Comparison of ENCODE assay signal across 14 cellular contexts in the genomic region with DNA sequence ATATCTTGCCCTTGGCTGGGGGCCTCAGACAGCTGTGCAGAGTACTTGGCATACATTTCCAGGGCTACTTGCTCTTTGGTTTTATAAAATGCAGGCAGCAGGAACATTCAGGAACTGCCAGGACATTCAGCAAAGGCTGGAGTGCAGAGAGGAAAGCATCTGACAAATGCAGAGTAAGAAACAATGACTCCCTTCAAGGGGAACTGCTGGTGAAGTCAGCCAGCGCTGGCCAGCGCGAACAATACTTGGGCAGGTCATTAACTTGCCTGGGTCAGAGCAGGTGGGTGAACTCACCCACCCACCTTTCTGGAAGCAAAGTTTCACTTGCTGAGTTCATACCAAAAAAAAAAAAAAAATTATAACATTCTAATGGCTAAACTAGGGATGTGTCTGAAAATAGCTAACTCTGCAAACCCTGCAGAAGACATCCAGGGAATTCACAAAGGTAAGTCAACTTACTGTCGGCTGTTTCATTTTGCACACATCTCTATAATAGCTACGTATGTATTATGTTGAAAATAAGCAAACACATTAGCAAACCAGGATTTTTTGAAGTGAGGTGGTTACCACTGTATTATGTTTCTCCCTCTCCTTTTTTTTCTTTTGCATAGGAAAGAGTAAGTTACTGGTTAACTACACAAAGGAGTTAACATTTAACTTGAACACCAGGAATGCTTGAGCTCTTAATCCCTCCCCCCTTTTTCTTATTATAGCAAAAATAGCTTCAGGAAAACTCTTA.
DNase-seq lines count a peak whose midpoint lies in the region; ATAC-seq, FAIRE-seq and TF ChIP-seq lines count a peak whose summit lies in the region.
"Had no signal": no experiment of that assay in that cellular context is flagged by ENCODE, and none has a peak within 500 bp of the region (broad histone marks: within the 10 kb centered on the region; RNA-seq: fewer than 3 reads in every experiment).

No MANE protein-coding gene starts in this region.

- H3K4me1 ChIP-seq in A549 (peaks cover 82% of the 10 kb centered on the region), PC-3 (ENCODE audit: insufficient read depth, low read length) (peaks cover 23% of the 10 kb centered on the region)

- peaks cover 5% of the 10 kb centered on the region for H3F3A ChIP-seq in PC-3 (ENCODE audit: low read length, unreplicated experiment)

- ATAC-seq in A549 (peak; percentile 62 to 71), PC-3 (no peak), HG03442 (IDR thresholded peaks at IDR 0.05; ENCODE audit: unreplicated experiment) (no peak)
- ATAC-seq: gastroesophageal sphincter had no signal

- CTCF ChIA-PET in A549 (lab: Yijun Ruan, JAX) (interaction anchor here (0.9 to 2.2 kb wide), 8 partner anchors 8 to 415 kb away, joined by 3 to 9 read pairs (median 5); no protein-coding TSS in a partner anchor), PC-3 (lab: Charles Lee) (no interaction called here)

- peak; percentile 98 for FAIRE-seq in A549 (lab: Jason Lieb, UNC)

- TF ChIP-seq EP300 in A549 (IDR thresholded peaks at IDR 0.05) = peak; percentile 51 to 61; a peak in 2 of 5 replicates

- no peak for TF ChIP-seq POLR2A in A549 (IDR thresholded peaks at IDR 0.05; ENCODE audit: low read length)

- 0 out of 5 replicates have a peak, but pooled peaks of 1 of the 2 experiments have one; percentile 21 for TF ChIP-seq RAD21 in A549 (conservative IDR thresholded peaks at IDR 0.05 in 1 of 2, IDR thresholded peaks at IDR 0.05 in 1 of 2)

- H3K4me2 ChIP-seq in A549 (peak overlapping the region; percentile 91), PC-3 (ENCODE audit: low read length) (no peak overlapping the region)
- H3K4me2 ChIP-seq: PC-9, smooth muscle cell had no signal

- H3K9ac ChIP-seq in PC-3 (ENCODE audit: low read length) = no peak overlapping the region

- H3K27ac ChIP-seq in A549 = peak overlapping the region; percentile 80 to 94
- H3K27ac ChIP-seq in PC-3 (ENCODE audit: low read length) = no peak overlapping the region
- H3K27ac ChIP-seq: PC-9 had no signal

- no peaks in the 10 kb centered on the region for H3K9me3 ChIP-seq in A549
- no peaks in the 10 kb centered on the region for H3K9me3 ChIP-seq in PC-3 (ENCODE audit: low read length)
- H3K9me3 ChIP-seq: gastroesophageal sphincter had no signal

- H2AFZ ChIP-seq in PC-3 (ENCODE audit: low read length) = no peak overlapping the region
- H2AFZ ChIP-seq: PC-9 had no signal

- 0 out of 2 replicates have a peak, but pooled peaks cover 3% of the 10 kb centered on the region for H3K79me2 ChIP-seq in PC-3 (ENCODE audit: low read length)

- 1% methylated on average over 5 of the region's 5 CpGs for WGBS in A549 (ENCODE audit: missing lambda C conversion rate)

- TF ChIP-seq CTCF in A549 (IDR thresholded peaks at IDR 0.05) (no peak), PC-3 (conservative IDR thresholded peaks at IDR 0.05; ENCODE audit: low read depth, low read length) (no peak)

- H4K20me1 ChIP-seq in PC-3 (ENCODE audit: low read length) = no peaks in the 10 kb centered on the region

- H3K36me3 ChIP-seq in PC-3 (ENCODE audit: low read depth, low read length) = no peaks in the 10 kb centered on the region
- H3K36me3 ChIP-seq: gastroesophageal sphincter had no signal

- no peaks in the 10 kb centered on the region for H3K9me2 ChIP-seq in PC-3 (replicated peaks; ENCODE audit: low read length)

- H3K4me3 ChIP-seq in A549 (peak overlapping the region; percentile 18; the same call in 1 of the 3 replicates), PC-3 (ENCODE audit: low read length) (no peak overlapping the region)
- H3K4me3 ChIP-seq: gastroesophageal sphincter, PC-9, smooth muscle cell had no signal

- intact Hi-C loops in PC-3 (cut with micrococcal nuclease) = no loop called here

- no TSS peak for BruUV-seq in PC-3 (replicated peaks; lab: Mats Ljungman, UMichigan)

- POLR2A ChIA-PET in A549 (lab: Yijun Ruan, JAX) (interaction anchor here (0.7 to 1.3 kb wide), 4 partner anchors 9 to 125 kb away, joined by 3 to 6 read pairs (median 3); no protein-coding TSS in a partner anchor), PC-3 (lab: Charles Lee; ENCODE audit: unreplicated experiment) (interaction anchor here (0.6 kb wide), 1 partner anchor 74 kb away, joined by 3 read pairs; no protein-coding TSS in a partner anchor)

- DNase-seq in A549 (ENCODE audit: low read depth in 1 of 2, low spot score in 1 of 2) = peak; percentile 38 to 79
- DNase-seq in HK-2 (ENCODE audit: unreplicated experiment) = peak; percentile 33
- peak; percentile 50 for DNase-seq in globus pallidus (ENCODE audit: low spot score)
- peak; percentile 42 for DNase-seq in mucosa of gallbladder (ENCODE audit: low spot score)
- no peak for DNase-seq in PC-3
- no peak for DNase-seq in NOMO-1 treated with dmso at 0.1 percent for 144 hours (lab: John Stamatoyannopoulos, UW; ENCODE audit: unreplicated experiment)
- no peak for DNase-seq in EL
- DNase-seq: activated naive CD4-positive, alpha-beta T cell treated with anti-CD3 and anti-CD28 coated beads, Interleukin-2, amount 10 ng/mL, durations not matched to agents 7 days and 5 days; NCI-H1105; NCI-H446 treated with DMSO at 0.1 percent for 48 hours; PC-9 had no signal

- H3K27me3 ChIP-seq in PC-3 (ENCODE audit: low read length) = no peaks in the 10 kb centered on the region
- H3K27me3 ChIP-seq: gastroesophageal sphincter had no signal

TF ChIP-seq in A549, 52 proteins besides CTCF, POLR2A, EP300 and RAD21:
- TF ChIP-seq HOXB5 (CRISPR knock-in tag; IDR thresholded peaks at IDR 0.05) (no peak), GATA3 (IDR thresholded peaks at IDR 0.05; ENCODE audit: borderline replicate concordance) (peak; percentile 66; the same call in 1 of the 2 replicates), MAFK (IDR thresholded peaks at IDR 0.05; ENCODE audit: partially characterized antibody) (peak; percentile 53), JUNB (IDR thresholded peaks at IDR 0.05) (0 out of 2 replicates have a peak, but pooled peaks have one; percentile 26), HOXA7 (CRISPR knock-in tag; IDR thresholded peaks at IDR 0.05) (no peak), CEBPB (IDR thresholded peaks at IDR 0.05) (no peak; a peak in 2 of 4 replicates), JUN (IDR thresholded peaks at IDR 0.05) (peak; percentile 48 to 84; a peak in 3 of 5 replicates), ZC3H11A (IDR thresholded peaks at IDR 0.05) (no peak)
- TF ChIP-seq, protein P1, sequence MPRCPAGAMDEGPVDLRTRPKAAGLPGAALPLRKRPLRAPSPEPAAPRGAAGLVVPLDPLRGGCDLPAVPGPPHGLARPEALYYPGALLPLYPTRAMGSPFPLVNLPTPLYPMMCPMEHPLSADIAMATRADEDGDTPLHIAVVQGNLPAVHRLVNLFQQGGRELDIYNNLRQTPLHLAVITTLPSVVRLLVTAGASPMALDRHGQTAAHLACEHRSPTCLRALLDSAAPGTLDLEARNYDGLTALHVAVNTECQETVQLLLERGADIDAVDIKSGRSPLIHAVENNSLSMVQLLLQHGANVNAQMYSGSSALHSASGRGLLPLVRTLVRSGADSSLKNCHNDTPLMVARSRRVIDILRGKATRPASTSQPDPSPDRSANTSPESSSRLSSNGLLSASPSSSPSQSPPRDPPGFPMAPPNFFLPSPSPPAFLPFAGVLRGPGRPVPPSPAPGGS (IDR thresholded peaks at IDR 0.05) = 0 out of 3 replicates have a peak, but pooled peaks have one; percentile 57
- TF ChIP-seq, protein P2, sequence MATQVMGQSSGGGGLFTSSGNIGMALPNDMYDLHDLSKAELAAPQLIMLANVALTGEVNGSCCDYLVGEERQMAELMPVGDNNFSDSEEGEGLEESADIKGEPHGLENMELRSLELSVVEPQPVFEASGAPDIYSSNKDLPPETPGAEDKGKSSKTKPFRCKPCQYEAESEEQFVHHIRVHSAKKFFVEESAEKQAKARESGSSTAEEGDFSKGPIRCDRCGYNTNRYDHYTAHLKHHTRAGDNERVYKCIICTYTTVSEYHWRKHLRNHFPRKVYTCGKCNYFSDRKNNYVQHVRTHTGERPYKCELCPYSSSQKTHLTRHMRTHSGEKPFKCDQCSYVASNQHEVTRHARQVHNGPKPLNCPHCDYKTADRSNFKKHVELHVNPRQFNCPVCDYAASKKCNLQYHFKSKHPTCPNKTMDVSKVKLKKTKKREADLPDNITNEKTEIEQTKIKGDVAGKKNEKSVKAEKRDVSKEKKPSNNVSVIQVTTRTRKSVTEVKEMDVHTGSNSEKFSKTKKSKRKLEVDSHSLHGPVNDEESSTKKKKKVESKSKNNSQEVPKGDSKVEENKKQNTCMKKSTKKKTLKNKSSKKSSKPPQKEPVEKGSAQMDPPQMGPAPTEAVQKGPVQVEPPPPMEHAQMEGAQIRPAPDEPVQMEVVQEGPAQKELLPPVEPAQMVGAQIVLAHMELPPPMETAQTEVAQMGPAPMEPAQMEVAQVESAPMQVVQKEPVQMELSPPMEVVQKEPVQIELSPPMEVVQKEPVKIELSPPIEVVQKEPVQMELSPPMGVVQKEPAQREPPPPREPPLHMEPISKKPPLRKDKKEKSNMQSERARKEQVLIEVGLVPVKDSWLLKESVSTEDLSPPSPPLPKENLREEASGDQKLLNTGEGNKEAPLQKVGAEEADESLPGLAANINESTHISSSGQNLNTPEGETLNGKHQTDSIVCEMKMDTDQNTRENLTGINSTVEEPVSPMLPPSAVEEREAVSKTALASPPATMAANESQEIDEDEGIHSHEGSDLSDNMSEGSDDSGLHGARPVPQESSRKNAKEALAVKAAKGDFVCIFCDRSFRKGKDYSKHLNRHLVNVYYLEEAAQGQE (IDR thresholded peaks at IDR 0.05) = no peak

Comparison
In these comparisons a context has a peak if more than half of its experiments do, and no peak if none do; other contexts are left out.
1. ATAC-seq: peak in A549 (2 of 2); none in PC-3 (single experiment) and HG03442 (single experiment).
2. DNase-seq: peak in A549 (2 of 2), HK-2 (single experiment), globus pallidus (single experiment) and mucosa of gallbladder (single experiment); none in PC-3 (single experiment), NOMO-1 treated with dmso at 0.1 percent for 144 hours (single experiment) and EL (single experiment).